In the genomic region with DNA sequence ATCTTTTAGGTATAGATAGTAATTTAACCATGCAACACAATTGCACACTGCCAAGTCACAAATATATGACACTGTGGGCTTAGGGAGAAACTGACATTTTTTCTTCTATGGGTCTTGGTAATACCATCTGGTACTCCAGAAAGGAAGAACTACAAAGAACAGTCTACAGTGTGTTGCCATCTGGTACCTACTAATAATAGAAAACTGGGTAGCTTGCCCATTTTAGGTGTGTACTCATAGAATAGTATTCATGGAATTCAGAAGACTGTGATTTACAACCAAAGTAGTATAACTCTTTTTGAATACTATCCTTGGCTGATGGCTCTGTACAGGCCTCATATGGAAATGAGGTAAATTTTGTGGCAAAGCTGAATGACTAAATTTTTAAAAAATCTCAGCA, we compare ENCODE assay signal across 18 cellular contexts.
"Had no signal": no experiment of that assay in that cellular context is flagged by ENCODE, and none has a peak within 500 bp of the region (broad histone marks: within the 10 kb centered on the region; RNA-seq: fewer than 3 reads in every experiment).

No MANE protein-coding gene starts in this region.

- FAIRE-seq: frontal cortex, TTC549 had no signal

- ATAC-seq: activated naive CD4-positive, alpha-beta T cell treated with anti-CD3 and anti-CD28 coated beads, Interleukin-2, amount 50 U/mL, for 72 hours; left lobe of liver had no signal

- H3K4me3 Mint-ChIP-seq: activated T-helper 1 cell treated with anti-CD3 and anti-CD28 coated beads, Interleukin-12 subunit alpha, Interleukin-12 subunit beta, Interleukin-2, Interleukin-4 antibody, amounts not matched to agents 30 ng/mL and 10 ng/mL and 1 ng/mL, durations not matched to agents 14 hours and 24 hours and 36 hours; nephron had no signal

- H3K4me3 ChIP-seq: cardiac muscle cell, dorsolateral prefrontal cortex, lung, thyroid gland had no signal

- DNase-seq: activated CD4-positive, alpha-beta T cell treated with anti-CD3 and anti-CD28 coated beads, Interleukin-2, amount 50 U/mL, for 4 hours; activated gamma-delta T cell treated with Interleukin-2 at 50 U/mL for 16 hours; activated T-cell treated with anti-CD3 and anti-CD28 coated beads for 4 hours; head of caudate nucleus; kidney; retina; stimulated activated naive CD4-positive, alpha-beta T cell; thyroid gland had no signal

- H3K4me1 ChIP-seq: thyroid gland had no signal

- H3K36me3 ChIP-seq: cardiac muscle cell, thyroid gland had no signal

- H3K27ac ChIP-seq: cardiac muscle cell, dorsolateral prefrontal cortex, epithelial cell of prostate, thyroid gland had no signal

- H3K9me3 ChIP-seq: thyroid gland had no signal

- H3K27ac Mint-ChIP-seq: activated naive CD4-positive, alpha-beta T cell treated with anti-CD3 and anti-CD28 coated beads, Interleukin-2, amount 50 U/mL, for 72 hours; activated T-helper 1 cell treated with anti-CD3 and anti-CD28 coated beads, Interleukin-12 subunit alpha, Interleukin-12 subunit beta, Interleukin-2, Interleukin-4 antibody, amounts not matched to agents 30 ng/mL and 10 ng/mL and 1 ng/mL, durations not matched to agents 14 hours and 24 hours and 36 hours had no signal

- H3K27me3 ChIP-seq: cardiac muscle cell, thyroid gland had no signal

- H3K4me1 Mint-ChIP-seq: nephron had no signal
